Comparison of ENCODE assay signal across 1 cellular context in genomic region chr9:98045234-98046160, GRCh38.
TF ChIP-seq lines count a peak whose summit lies in the region.

No MANE protein-coding gene starts in this region.

TF ChIP-seq in H1, 55 proteins besides CTCF, POLR2A, EP300 and RAD21 (continued from another document):
- TF ChIP-seq KDM1A (IDR thresholded peaks at IDR 0.05; ENCODE audit: borderline replicate concordance, low read length) (no peak), CHD1 (IDR thresholded peaks at IDR 0.05; ENCODE audit: low read depth, low read length) (no peak)
